9 cellular contexts compared by ENCODE assay signal in genomic region chr4:53832549-53832948, GRCh38.
"Had no signal": no experiment of that assay in that cellular context is flagged by ENCODE, and none has a peak within 500 bp of the region (broad histone marks: within the 10 kb centered on the region; RNA-seq: fewer than 3 reads in every experiment).

No MANE protein-coding gene starts in this region.

- H3K4me3 ChIP-seq: GM23248, HAP-1 had no signal

- H3K9ac ChIP-seq: GM23248 had no signal

- ATAC-seq: HCT116, HepG2 had no signal

- H3K4me1 Mint-ChIP-seq: IgD-negative memory B cell had no signal

- H3K9me3 ChIP-seq: HAP-1 had no signal

- H3K36me3 ChIP-seq: HAP-1 had no signal

- H3K4me1 ChIP-seq: HAP-1 had no signal

- H3K27ac ChIP-seq: GM23248, HL-60 had no signal

- DNase-seq: GM23248, GOT3, H7, KG1 had no signal

- H3K4me3 Mint-ChIP-seq: IgD-negative memory B cell had no signal

- H2AFZ ChIP-seq: GM23248 had no signal

- H3K27ac Mint-ChIP-seq: IgD-negative memory B cell had no signal
